1 cellular context compared by ENCODE assay signal in the genomic region with DNA sequence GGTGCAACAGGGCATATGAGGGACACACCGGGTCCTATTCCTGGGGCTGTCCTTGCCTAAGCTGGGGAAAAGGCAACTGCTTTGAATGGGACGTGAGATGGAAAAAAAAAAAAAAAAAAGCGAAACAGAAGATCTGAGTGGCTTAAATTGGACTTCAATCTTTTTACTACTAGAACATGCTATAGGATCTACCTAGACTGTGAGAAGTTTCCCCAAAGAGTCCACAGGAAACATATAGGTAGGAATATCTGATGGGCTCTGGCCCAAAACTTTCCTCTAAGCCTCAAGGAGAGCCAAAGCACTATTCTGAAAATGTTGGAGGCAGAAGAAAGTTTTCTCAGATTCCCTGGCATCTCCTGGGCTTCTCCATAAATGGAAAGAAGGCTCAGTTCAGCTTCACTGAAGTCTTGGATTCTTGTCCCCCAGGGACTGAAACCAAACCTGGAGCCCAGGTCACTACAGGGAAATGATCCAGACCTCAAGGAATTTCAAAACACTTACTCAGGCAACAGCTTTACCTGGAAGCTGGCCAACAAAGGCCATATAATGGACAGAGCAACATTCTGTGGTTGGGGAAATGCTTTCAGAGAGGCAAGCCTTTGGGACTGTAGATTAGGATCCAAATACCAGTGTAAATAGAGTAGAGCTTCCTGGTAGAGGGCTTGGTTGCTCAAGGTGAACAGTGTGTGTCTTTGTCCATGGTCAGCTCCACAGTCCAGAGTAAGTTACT.
TF ChIP-seq lines count a peak whose summit lies in the region.

No MANE protein-coding gene starts in this region.

TF ChIP-seq in Ishikawa, 13 proteins besides CTCF, POLR2A, EP300 and RAD21 (continued from another document):
- TF ChIP-seq USF1 (IDR thresholded peaks at IDR 0.05) (no peak; the same call in 1 of the 2 replicates), TEAD4 (IDR thresholded peaks at IDR 0.05) (peak; percentile 98), FOXM1 (IDR thresholded peaks at IDR 0.05; ENCODE audit: borderline replicate concordance, low read depth) (peak; percentile 97), ZBTB7A (IDR thresholded peaks at IDR 0.05; ENCODE audit: low read depth) (0 out of 2 replicates have a peak, but pooled peaks have one; percentile 45), NFIC (IDR thresholded peaks at IDR 0.05) (peak; percentile 100), EGR1 (IDR thresholded peaks at IDR 0.05) (no peak), TCF12 (IDR thresholded peaks at IDR 0.05; ENCODE audit: low read depth) (peak; percentile 98), CREB1 (IDR thresholded peaks at IDR 0.05; ENCODE audit: low read depth) (no peak), REST (IDR thresholded peaks at IDR 0.05; ENCODE audit: low read depth) (0 out of 2 replicates have a peak, but pooled peaks have one; percentile 5)
